ENCODE assay signal across 25 cellular contexts in the genomic region with DNA sequence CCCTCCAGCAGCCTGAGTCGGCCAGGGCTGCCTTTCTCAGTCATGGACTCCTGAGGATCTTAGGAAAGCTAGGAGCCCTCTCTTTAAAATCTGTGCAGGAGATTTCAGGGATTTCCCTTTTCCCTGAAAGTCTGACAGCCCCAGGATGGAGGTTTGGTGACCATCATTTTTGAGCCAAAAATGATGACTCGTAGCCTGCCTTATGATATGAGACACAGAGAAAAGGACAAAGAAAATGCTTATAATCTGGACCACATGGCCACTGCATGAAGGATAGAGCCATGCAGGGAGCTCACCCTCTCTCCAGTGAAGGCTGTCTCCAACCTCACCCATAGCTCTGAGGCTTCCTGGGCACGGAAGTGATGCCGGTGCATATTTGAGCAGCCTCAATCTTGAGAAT.
"Had no signal": no experiment of that assay in that cellular context is flagged by ENCODE, and none has a peak within 500 bp of the region (broad histone marks: within the 10 kb centered on the region; RNA-seq: fewer than 3 reads in every experiment).

No MANE protein-coding gene starts in this region.

- H3K9me3 Mint-ChIP-seq: activated B cell treated with CpG ODN at 0.5 μM for 24 hours; activated CD4-positive, alpha-beta memory T cell treated with anti-CD3 and anti-CD28 coated beads for 36 hours; activated naive CD4-positive, alpha-beta T cell treated with anti-CD3 and anti-CD28 coated beads for 36 hours; activated naive CD8-positive, alpha-beta T cell treated with anti-CD3 and anti-CD28 coated beads, Interleukin-2, amount 50 U/mL, for 24 hours; dendritic cell treated with granulocyte-macrophage colony-stimulating factor and Interleukin-4, amounts not matched to agents 40 ng/mL and 50 ng/mL, for 4 days; stimulated activated naive CD8-positive, alpha-beta T cell treated with anti-CD3 and anti-CD28 coated beads, Interleukin-15, amount 100 ng/mL, for 72 hours had no signal

- DNase-seq: activated B cell treated with CpG ODN at 0.5 μM for 24 hours; activated CD4-positive, alpha-beta memory T cell treated with anti-CD3 and anti-CD28 coated beads for 36 hours; activated CD4-positive, alpha-beta T cell treated with anti-CD3 and anti-CD28 coated beads for 4 hours; activated naive CD4-positive, alpha-beta T cell treated with anti-CD3 and anti-CD28 coated beads for 36 hours; activated naive CD8-positive, alpha-beta T cell treated with anti-CD3 and anti-CD28 coated beads, Interleukin-2, amount 50 U/mL, for 24 hours; activated T-cell treated with anti-CD3 and anti-CD28 coated beads, Interleukin-2, amount 50 U/mL, for 1 hour; cerebellar nuclear complex; effector CD8-positive, alpha-beta T cell; gastrocnemius medialis; left ventricle myocardium inferior; naive B cell; stimulated activated CD4-positive, alpha-beta T cell treated with anti-CD3 and anti-CD28 coated beads, Interleukin-2, amount 100 ng/mL, for 48 hours; stimulated activated naive CD8-positive, alpha-beta T cell treated with anti-CD3 and anti-CD28 coated beads, Interleukin-15, amount 100 ng/mL, for 72 hours; T-helper 9 cell; transverse colon; uterus had no signal

- H3K9me3 ChIP-seq: ascending aorta, breast epithelium, esophagus muscularis mucosa, gastrocnemius medialis, left ventricle myocardium inferior, prostate gland, right atrium auricular region, suprapubic skin, transverse colon, uterus had no signal

- H3K36me3 Mint-ChIP-seq: activated CD4-positive, alpha-beta memory T cell treated with anti-CD3 and anti-CD28 coated beads for 36 hours; naive B cell had no signal

- H3K27ac ChIP-seq: ascending aorta, breast epithelium, esophagus muscularis mucosa, gastrocnemius medialis, left ventricle myocardium inferior, prostate gland, right atrium auricular region, skin epidermis, suprapubic skin, transverse colon, uterus had no signal

- H3K4me1 ChIP-seq: breast epithelium, left ventricle myocardium inferior, prostate gland, right atrium auricular region, suprapubic skin, transverse colon, uterus had no signal

- H3K4me1 Mint-ChIP-seq: activated B cell treated with CpG ODN at 0.5 μM for 24 hours; activated naive CD8-positive, alpha-beta T cell treated with anti-CD3 and anti-CD28 coated beads, Interleukin-2, amount 50 U/mL, for 24 hours; naive B cell; stimulated activated naive CD8-positive, alpha-beta T cell treated with anti-CD3 and anti-CD28 coated beads, Interleukin-15, amount 100 ng/mL, for 72 hours had no signal

- H3K4me3 Mint-ChIP-seq: activated B cell treated with CpG ODN at 0.5 μM for 24 hours; activated CD4-positive, alpha-beta memory T cell treated with anti-CD3 and anti-CD28 coated beads for 36 hours; activated naive CD4-positive, alpha-beta T cell treated with anti-CD3 and anti-CD28 coated beads for 36 hours; activated naive CD8-positive, alpha-beta T cell treated with anti-CD3 and anti-CD28 coated beads, Interleukin-2, amount 50 U/mL, for 24 hours; dendritic cell treated with granulocyte-macrophage colony-stimulating factor and Interleukin-4, amounts not matched to agents 40 ng/mL and 50 ng/mL, for 4 days; neural crest cell; stimulated activated naive CD8-positive, alpha-beta T cell treated with anti-CD3 and anti-CD28 coated beads, Interleukin-15, amount 100 ng/mL, for 72 hours had no signal

- H3K27ac Mint-ChIP-seq: activated B cell treated with CpG ODN at 0.5 μM for 24 hours; activated CD4-positive, alpha-beta memory T cell treated with anti-CD3 and anti-CD28 coated beads for 36 hours; activated naive CD4-positive, alpha-beta T cell treated with anti-CD3 and anti-CD28 coated beads for 36 hours; activated naive CD8-positive, alpha-beta T cell treated with anti-CD3 and anti-CD28 coated beads, Interleukin-2, amount 50 U/mL, for 24 hours; dendritic cell treated with granulocyte-macrophage colony-stimulating factor and Interleukin-4, amounts not matched to agents 40 ng/mL and 50 ng/mL, for 4 days; naive B cell; stimulated activated naive CD8-positive, alpha-beta T cell treated with anti-CD3 and anti-CD28 coated beads, Interleukin-15, amount 100 ng/mL, for 72 hours had no signal

- H3K27me3 Mint-ChIP-seq: activated naive CD8-positive, alpha-beta T cell treated with anti-CD3 and anti-CD28 coated beads, Interleukin-2, amount 50 U/mL, for 24 hours; naive B cell had no signal

- H3K27me3 ChIP-seq: ascending aorta, breast epithelium, esophagus muscularis mucosa, gastrocnemius medialis, right atrium auricular region, suprapubic skin, transverse colon, uterus had no signal

- H3K36me3 ChIP-seq: ascending aorta, breast epithelium, esophagus muscularis mucosa, gastrocnemius medialis, left ventricle myocardium inferior, prostate gland, right atrium auricular region, suprapubic skin, transverse colon, uterus had no signal

- H3K4me3 ChIP-seq: ascending aorta, breast epithelium, esophagus muscularis mucosa, gastrocnemius medialis, left ventricle myocardium inferior, prostate gland, right atrium auricular region, skin epidermis, suprapubic skin, transverse colon, uterus had no signal
